In genomic region chr1:35539824-35540261, GRCh38 we compare ENCODE assay signal across 8 cellular contexts. TPM values are rescaled to one million over a fixed set of nuclear protein-coding genes. Genes with fewer than 3 reads are reported as not detected.
A peak's percentile ranks its signal among the peaks of the same experiment; 100 is the strongest.
DNase-seq lines count a peak whose midpoint lies in the region; ATAC-seq and TF ChIP-seq lines count a peak whose summit lies in the region.

No MANE protein-coding gene starts in this region.

- ATAC-seq in HG03064 (IDR thresholded peaks at IDR 0.05; ENCODE audit: low read depth, unreplicated experiment): peak; percentile 28
- ATAC-seq in memory B cell (ENCODE audit: low read depth): peak; percentile 65

- H3K9me2 ChIP-seq in hepatocyte (replicated peaks; ENCODE audit: insufficient read depth): no peaks in the 10 kb centered on the region

- peak overlapping the region; percentile 53 to 82 (median 74) for H3K4me2 ChIP-seq in BLaER1 treated with 17β-estradiol and CSF1 and Interleukin-3, amounts not matched to agents 10 nM and 100 nM
- no peak overlapping the region for H3K4me2 ChIP-seq in hepatocyte

- no peaks in the 10 kb centered on the region for H3K9me3 Mint-ChIP-seq in memory B cell

- WGBS in hepatocyte (ENCODE audit: low lambda C conversion rate, missing lambda C conversion rate): 91% methylated on average over 1 of the region's 1 CpG

- no peaks in the 10 kb centered on the region for H3K27me3 Mint-ChIP-seq in memory B cell

- peaks cover 34 to 50% (median 39%) of the 10 kb centered on the region in 10 experiments for H3K4me1 ChIP-seq in BLaER1 treated with 17β-estradiol and CSF1 and Interleukin-3, amounts not matched to agents 10 nM and 100 nM
- H3K4me1 ChIP-seq in adipocyte (ENCODE audit: control insufficient read depth, insufficient read depth, low read length) (peaks cover 32% of the 10 kb centered on the region), HAP-1 (peaks cover 11% of the 10 kb centered on the region), hepatocyte (ENCODE audit: insufficient read depth) (peaks cover 6% of the 10 kb centered on the region)

- peaks cover 0 to 73% (median 0%) of the 10 kb centered on the region in 11 experiments; a peak in 8 of 22 replicates for H4K20me1 ChIP-seq in BLaER1 treated with 17β-estradiol and CSF1 and Interleukin-3, amounts not matched to agents 10 nM and 100 nM
- H4K20me1 ChIP-seq in hepatocyte (ENCODE audit: insufficient read depth, poor library complexity, severe bottlenecking): peaks cover 2% of the 10 kb centered on the region

- no peak overlapping the region for H2AFZ ChIP-seq in hepatocyte

- peaks cover 32% of the 10 kb centered on the region for H3K4me1 Mint-ChIP-seq in memory B cell

- H3K36me3 ChIP-seq in BLaER1 treated with 17β-estradiol and CSF1 and Interleukin-3, amounts not matched to agents 10 nM and 100 nM: peaks cover 11 to 70% (median 34%) of the 10 kb centered on the region in 11 experiments; a peak in 20 of 22 replicates
- no peaks in the 10 kb centered on the region for H3K36me3 ChIP-seq in adipocyte (ENCODE audit: control insufficient read depth, insufficient read depth, low read length, severe bottlenecking)
- peaks cover 11% of the 10 kb centered on the region for H3K36me3 ChIP-seq in HAP-1 (replicated peaks)
- H3K36me3 ChIP-seq in hepatocyte (replicated peaks; ENCODE audit: insufficient read depth, low read depth): no peaks in the 10 kb centered on the region

- H3K79me2 ChIP-seq in hepatocyte: peaks cover 84% of the 10 kb centered on the region

- no peak overlapping the region for H3K4me3 ChIP-seq in BLaER1 treated with 17β-estradiol and CSF1 and Interleukin-3, amounts not matched to agents 10 nM and 100 nM
- peak overlapping the region; percentile 12 for H3K4me3 ChIP-seq in adipocyte (ENCODE audit: low read length)
- H3K4me3 ChIP-seq in HAP-1: no peak overlapping the region
- H3K4me3 ChIP-seq in hepatocyte: no peak overlapping the region

- in situ Hi-C loops in HAP-1 (cut with MboI; ENCODE audit: low sequenced_read_pairs): no loop called here

- no peaks in the 10 kb centered on the region for H3K9me3 ChIP-seq in BLaER1 treated with 17β-estradiol and CSF1 and Interleukin-3, amounts not matched to agents 10 nM and 100 nM (replicated peaks in 1 of 11)
- H3K9me3 ChIP-seq in adipocyte (ENCODE audit: control insufficient read depth, low read length): no peaks in the 10 kb centered on the region
- H3K9me3 ChIP-seq in HAP-1: no peaks in the 10 kb centered on the region
- H3K9me3 ChIP-seq in hepatocyte (ENCODE audit: low read depth): no peaks in the 10 kb centered on the region

- DNase-seq in adipocyte (ENCODE audit: low read depth) (peak; percentile 62), memory B cell (ENCODE audit: low spot score in 2 of 2) (no peak), HAP-1 (ENCODE audit: low spot score in 2 of 2) (no peak), hepatocyte (ENCODE audit: low spot score) (no peak), foreskin melanocyte (no peak)
- no peak for DNase-seq in effector CD4-positive, alpha-beta T cell

- H3K27ac Mint-ChIP-seq in memory B cell: peak overlapping the region; percentile 87

- no peak for TF ChIP-seq CTCF in hepatocyte (IDR thresholded peaks at IDR 0.05; ENCODE audit: poor library complexity)

- H3K27ac ChIP-seq in BLaER1 treated with 17β-estradiol and CSF1 and Interleukin-3, amounts not matched to agents 10 nM and 100 nM: peak overlapping the region in 10 of 11 experiments; percentile 26 to 78 (median 73); a peak in 21 of 22 replicates
- H3K27ac ChIP-seq in hepatocyte: no peak overlapping the region

- no peaks in the 10 kb centered on the region for H3K27me3 ChIP-seq in BLaER1 treated with 17β-estradiol and CSF1 and Interleukin-3, amounts not matched to agents 10 nM and 100 nM
- H3K27me3 ChIP-seq in adipocyte (replicated peaks; ENCODE audit: control insufficient read depth, insufficient read depth, low read length) (no peaks in the 10 kb centered on the region), HAP-1 (ENCODE audit: low read depth) (no peaks in the 10 kb centered on the region), hepatocyte (no peaks in the 10 kb centered on the region)

- peak overlapping the region in 9 of 11 experiments; percentile 33 to 64 (median 53); a peak in 16 of 22 replicates for H3K9ac ChIP-seq in BLaER1 treated with 17β-estradiol and CSF1 and Interleukin-3, amounts not matched to agents 10 nM and 100 nM
- H3K9ac ChIP-seq in adipocyte (ENCODE audit: low read length): peak overlapping the region; percentile 37

- peak overlapping the region; percentile 6 for H3K4me3 Mint-ChIP-seq in memory B cell

- H3K36me3 Mint-ChIP-seq in memory B cell: peaks cover 14% of the 10 kb centered on the region

RNA-seq across cellular contexts. Expression of gene KIAA0319L, which starts 17.4 kb away (rescaled TPM):
- total RNA-seq in hepatocyte: 77.7 and 82.3 TPM in 2 replicates
- 41.5 and 56.3 TPM in 2 replicates for polyA plus RNA-seq in hepatocyte

RNA-seq across cellular contexts. Expression of gene NCDN, which starts 17.8 kb away (rescaled TPM):
- 11.4 and 19.6 TPM in 2 replicates for total RNA-seq in hepatocyte
- polyA plus RNA-seq in hepatocyte: 25.7 and 28.5 TPM in 2 replicates

RNA-seq across cellular contexts. Expression of gene TFAP2E, which starts 33.3 kb away (rescaled TPM):
- not detected in 2 replicates for total RNA-seq in hepatocyte
- polyA plus RNA-seq in hepatocyte: 0.81 TPM in 1 of 2 replicates, not detected in the other
